ENCODE assay signal across 8 cellular contexts in genomic region chr16:11253995-11254912, GRCh38. TPM values are rescaled to one million over a fixed set of nuclear protein-coding genes. Genes with fewer than 3 reads are reported as not detected.
DNase-seq lines count a peak whose midpoint lies in the region; TF ChIP-seq lines count a peak whose summit lies in the region.

No MANE protein-coding gene starts in this region.

- H3K4me1 ChIP-seq in liver (ENCODE audit: control insufficient read depth in 4 of 4, insufficient read depth in 4 of 4, low read length in 3 of 4) (peaks cover 10 to 38% (median 25%) of the 10 kb centered on the region in 4 donors), thyroid gland (peaks cover 17 to 32% of the 10 kb centered on the region in 2 donors)

- H3K4me3 ChIP-seq in liver (ENCODE audit: low read depth in 1 of 3, low read length in 3 of 3) (peak overlapping the region; percentile 62 to 76 (median 67)), thyroid gland (replicated peaks in 1 of 3) (peak overlapping the region in 2 of 3 donors; percentile 83)

- H3K27ac Mint-ChIP-seq in activated naive CD8-positive, alpha-beta T cell treated with anti-CD3 and anti-CD28 coated beads for 36 hours = peak overlapping the region; percentile 96

- peak; percentile 37 for DNase-seq in activated T-cell treated with anti-CD3 and anti-CD28 coated beads, Interleukin-2, amount 50 U/mL, for 1 hour
- DNase-seq in activated T-cell treated with anti-CD3 and anti-CD28 coated beads for 4 hours (no peak), thyroid gland (no peak), NCI-H128 (lab: John Stamatoyannopoulos, UW; ENCODE audit: unreplicated experiment) (no peak), posterior vena cava (ENCODE audit: low spot score) (no peak), SKM-1 (lab: John Stamatoyannopoulos, UW; ENCODE audit: unreplicated experiment) (no peak)
- DNase-seq in activated naive CD8-positive, alpha-beta T cell treated with anti-CD3 and anti-CD28 coated beads for 36 hours = no peak

- TF ChIP-seq RAD21 in liver (IDR thresholded peaks at IDR 0.05) = no peak

- H3K36me3 Mint-ChIP-seq in activated naive CD8-positive, alpha-beta T cell treated with anti-CD3 and anti-CD28 coated beads for 36 hours = peaks cover 42% of the 10 kb centered on the region

- WGBS in liver = 73% methylated on average over 29 of the region's 29 CpGs
- 55 to 68% methylated on average over 14 to 29 of the region's 29 CpGs for WGBS in thyroid gland, 2 donors

- peaks cover 0 to 1% (median 0%) of the 10 kb centered on the region in 4 donors for H3K36me3 ChIP-seq in liver (ENCODE audit: control insufficient read depth in 4 of 4, insufficient read depth in 3 of 4, low read depth in 1 of 4, low read length in 3 of 4)
- no peaks in the 10 kb centered on the region for H3K36me3 ChIP-seq in thyroid gland

- H3K4me1 Mint-ChIP-seq in activated naive CD8-positive, alpha-beta T cell treated with anti-CD3 and anti-CD28 coated beads for 36 hours = peaks cover 53% of the 10 kb centered on the region

- no peaks in the 10 kb centered on the region for H3K9me3 Mint-ChIP-seq in activated naive CD8-positive, alpha-beta T cell treated with anti-CD3 and anti-CD28 coated beads for 36 hours

- no peaks in the 10 kb centered on the region for H3K27me3 Mint-ChIP-seq in activated naive CD8-positive, alpha-beta T cell treated with anti-CD3 and anti-CD28 coated beads for 36 hours

- TF ChIP-seq CTCF in liver (IDR thresholded peaks at IDR 0.05; ENCODE audit: low read depth, low read length, missing input control) (no peak), thyroid gland (IDR thresholded peaks at IDR 0.05) (no peak)

- H3K27me3 ChIP-seq in liver (ENCODE audit: control insufficient read depth in 4 of 4, insufficient read depth in 4 of 4, low read length in 3 of 4) (no peaks in the 10 kb centered on the region), thyroid gland (no peaks in the 10 kb centered on the region)

- H3K9ac ChIP-seq in liver (ENCODE audit: low read depth in 1 of 2, low read length in 2 of 2) = no peak overlapping the region

- H3K4me3 Mint-ChIP-seq in activated naive CD8-positive, alpha-beta T cell treated with anti-CD3 and anti-CD28 coated beads for 36 hours = peak overlapping the region; percentile 96

- intact Hi-C loops in thyroid gland (cut with DNase I) (no loop called here), posterior vena cava (cut with DNase I) (loop anchor here (2.0 to 10.0 kb wide), 4 partner anchors 139 to 283 kb away; no protein-coding TSS in a partner anchor)

- H3K27ac ChIP-seq in liver (ENCODE audit: low read depth in 1 of 2, low read length in 2 of 2) = peak overlapping the region in 1 of 2 donors; percentile 36
- peak overlapping the region in 1 of 3 donors; percentile 23 for H3K27ac ChIP-seq in thyroid gland

- H3K9me3 ChIP-seq in liver (ENCODE audit: control insufficient read depth in 4 of 4, low read length in 3 of 4) = no peaks in the 10 kb centered on the region
- H3K9me3 ChIP-seq in thyroid gland = no peaks in the 10 kb centered on the region

- no peak for TF ChIP-seq POLR2A in thyroid gland (IDR thresholded peaks at IDR 0.05)

TF ChIP-seq in liver, 16 proteins besides CTCF, POLR2A, EP300 and RAD21:
- no peak for TF ChIP-seq TAF1 (conservative IDR thresholded peaks at IDR 0.05)

RNA-seq across cellular contexts. Expression of gene SOCS1, which starts 1.8 kb away (rescaled TPM):
- 10 to 100 TPM; 30.8 to 32.9 TPM for total RNA-seq in activated naive CD8-positive, alpha-beta T cell treated with anti-CD3 and anti-CD28 coated beads for 36 hours
- total RNA-seq in liver (10 to 100 TPM in 1 of 2 donors, 1 to 10 TPM in 1; 1.8 to 10.9 TPM), thyroid gland (10 to 100 TPM in 1 of 4 donors, 1 to 10 TPM in 3; 2.4 to 11.3 (median 6.2) TPM), posterior vena cava (1 to 10 TPM; 7.5 to 7.7 TPM)
- 1 to 10 TPM; 2.2 to 2.5 TPM for polyA plus RNA-seq in liver

RNA-seq across cellular contexts. Expression of gene TNP2, which starts 14.9 kb away (rescaled TPM):
- not detected for total RNA-seq in activated naive CD8-positive, alpha-beta T cell treated with anti-CD3 and anti-CD28 coated beads for 36 hours
- total RNA-seq in liver (not detected), thyroid gland (not detected), posterior vena cava (not detected)
- polyA plus RNA-seq in liver = not detected

RNA-seq across cellular contexts. Expression of gene PRM3, which starts 19.2 kb away (rescaled TPM):
- not detected for total RNA-seq in activated naive CD8-positive, alpha-beta T cell treated with anti-CD3 and anti-CD28 coated beads for 36 hours
- not detected for total RNA-seq in liver
- polyA plus RNA-seq in liver = not detected
- total RNA-seq in thyroid gland = not detected
- total RNA-seq in posterior vena cava = not detected

RNA-seq across cellular contexts. Expression of gene PRM2, which starts 22.0 kb away (rescaled TPM):
- not detected for total RNA-seq in activated naive CD8-positive, alpha-beta T cell treated with anti-CD3 and anti-CD28 coated beads for 36 hours
- total RNA-seq in liver = not detected
- polyA plus RNA-seq in liver = not detected
- total RNA-seq in thyroid gland = 10 to 100 TPM in 1 of 4 donors, 1 to 10 TPM in 1, not detected in 2; 8.2 to 64.4 TPM
- not detected for total RNA-seq in posterior vena cava

RNA-seq across cellular contexts. Expression of gene PRM1, which starts 26.9 kb away (rescaled TPM):
- not detected for total RNA-seq in activated naive CD8-positive, alpha-beta T cell treated with anti-CD3 and anti-CD28 coated beads for 36 hours
- not detected for total RNA-seq in liver
- polyA plus RNA-seq in liver = not detected
- total RNA-seq in thyroid gland = 100 to 1,000 TPM in 1 of 4 donors, 10 to 100 TPM in 1, not detected in 2; 13.7 to 335 TPM
- not detected for total RNA-seq in posterior vena cava
